Comparison of ENCODE assay signal across 8 cellular contexts in the genomic region with DNA sequence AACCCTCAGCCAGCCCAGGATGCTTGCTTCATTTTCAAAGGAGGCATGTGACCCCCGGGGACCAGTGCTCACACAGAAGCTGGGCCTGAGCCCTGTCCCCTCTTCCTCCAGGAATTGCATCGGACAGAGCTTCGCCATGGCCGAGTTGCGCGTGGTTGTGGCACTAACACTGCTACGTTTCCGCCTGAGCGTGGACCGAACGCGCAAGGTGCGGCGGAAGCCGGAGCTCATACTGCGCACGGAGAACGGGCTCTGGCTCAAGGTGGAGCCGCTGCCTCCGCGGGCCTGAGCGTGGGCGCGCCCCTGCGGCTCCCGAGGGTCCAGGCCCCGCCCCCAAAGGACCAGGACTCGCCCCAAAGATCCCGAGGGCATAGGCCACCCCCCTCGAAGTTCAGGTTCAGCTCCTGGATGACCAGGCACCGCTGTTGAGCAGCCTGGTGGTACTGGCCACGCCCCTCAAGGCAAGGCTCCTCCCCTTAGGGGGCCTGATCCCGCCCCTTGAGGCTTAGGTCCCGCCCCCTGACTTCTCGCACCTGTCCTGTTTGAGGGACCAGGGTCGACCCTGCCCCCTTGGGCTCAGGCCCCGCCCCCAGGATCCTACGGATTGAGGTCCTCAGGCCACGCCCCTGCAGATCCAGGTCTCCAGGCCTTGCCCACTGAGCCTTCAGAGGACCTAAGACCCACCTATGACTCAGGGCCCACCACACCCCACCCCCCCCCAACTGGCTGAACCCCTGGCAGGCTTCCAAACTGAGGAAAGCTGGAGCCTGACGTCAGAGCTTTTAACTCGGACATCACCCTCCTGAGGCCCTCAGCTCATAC. TPM values are rescaled to one million over a fixed set of nuclear protein-coding genes. Genes with fewer than 3 reads are reported as not detected.
DNase-seq lines count a peak whose midpoint lies in the region; ATAC-seq and TF ChIP-seq lines count a peak whose summit lies in the region.

No MANE protein-coding gene starts in this region.

- TF ChIP-seq CTCF in foreskin keratinocyte (conservative IDR thresholded peaks at IDR 0.05) = peak; percentile 0

- H3K4me1 ChIP-seq in BLaER1 treated with 17β-estradiol and CSF1 and Interleukin-3, amounts not matched to agents 10 nM and 100 nM = peaks cover 6 to 28% (median 20%) of the 10 kb centered on the region in 10 experiments; a peak in 19 of 20 replicates
- no peaks in the 10 kb centered on the region for H3K4me1 ChIP-seq in foreskin keratinocyte

- H3K9ac ChIP-seq in BLaER1 treated with 17β-estradiol and CSF1 and Interleukin-3, amounts not matched to agents 10 nM and 100 nM = peak overlapping the region in 7 of 11 experiments; percentile 21 to 43 (median 29); a peak in 7 of 22 replicates

- DNase-seq in LHCN-M2 (ENCODE audit: low read depth) (peak; percentile 9), foreskin keratinocyte (no peak), globus pallidus (ENCODE audit: low spot score) (no peak), posterior vena cava (ENCODE audit: low spot score) (no peak), SIG-M5 (lab: John Stamatoyannopoulos, UW) (no peak)
- DNase-seq in activated CD8-positive, alpha-beta memory T cell treated with anti-CD3 and anti-CD28 coated beads, Interleukin-2, amount 50 U/mL, for 1 hour (ENCODE audit: extremely low read depth) = peak; percentile 19
- DNase-seq in stimulated activated CD4-positive, alpha-beta T cell treated with anti-CD3 and anti-CD28 coated beads, Interleukin-15, amount 100 ng/mL, for 24 hours = peak; percentile 71

- no peaks in the 10 kb centered on the region for H3K9me3 ChIP-seq in BLaER1 treated with 17β-estradiol and CSF1 and Interleukin-3, amounts not matched to agents 10 nM and 100 nM (replicated peaks in 1 of 11)

- H3K4me2 ChIP-seq in BLaER1 treated with 17β-estradiol and CSF1 and Interleukin-3, amounts not matched to agents 10 nM and 100 nM = peak overlapping the region; percentile 48 to 85 (median 71)

- H3K4me3 ChIP-seq in BLaER1 treated with 17β-estradiol and CSF1 and Interleukin-3, amounts not matched to agents 10 nM and 100 nM = peak overlapping the region; percentile 36 to 57 (median 44); a peak in 18 of 20 replicates

- H4K20me1 ChIP-seq in BLaER1 treated with 17β-estradiol and CSF1 and Interleukin-3, amounts not matched to agents 10 nM and 100 nM = no peaks in the 10 kb centered on the region

- intact Hi-C loops in posterior vena cava (cut with DNase I) = loop anchor here in 1 of 2 donors (5.0 to 10.0 kb wide), 4 partner anchors 87 to 464 kb away; partner anchors contain the start of gene RASAL3

- no peaks in the 10 kb centered on the region for H3K36me3 ChIP-seq in BLaER1 treated with 17β-estradiol and CSF1 and Interleukin-3, amounts not matched to agents 10 nM and 100 nM

- H3K27ac ChIP-seq in BLaER1 treated with 17β-estradiol and CSF1 and Interleukin-3, amounts not matched to agents 10 nM and 100 nM = peak overlapping the region in 2 of 11 experiments; percentile 13 to 34; a peak in 2 of 22 replicates
- no peak overlapping the region for H3K27ac ChIP-seq in foreskin keratinocyte

- no peaks in the 10 kb centered on the region for H3K27me3 ChIP-seq in BLaER1 treated with 17β-estradiol and CSF1 and Interleukin-3, amounts not matched to agents 10 nM and 100 nM
- peaks cover 11% of the 10 kb centered on the region for H3K27me3 ChIP-seq in foreskin keratinocyte

- peak; percentile 50 for ATAC-seq in foreskin keratinocyte

RNA-seq across cellular contexts. Expression of gene CYP4F22, which starts 43.1 kb away (rescaled TPM):
- total RNA-seq in LHCN-M2 (2014; rRNA removed) (not detected in 2 replicates), foreskin keratinocyte (0.04 and 0.10 TPM in 2 replicates), posterior vena cava (not detected)
- polyA plus RNA-seq in LHCN-M2 (2012) = not detected
- 0.02 and 0.03 TPM in 2 replicates for polyA plus RNA-seq in foreskin keratinocyte

Comparison
In these comparisons a context has a peak if more than half of its experiments do, and no peak if none do; other contexts are left out.
1. DNase-seq: peak in LHCN-M2 (single experiment), activated CD8-positive, alpha-beta memory T cell treated with anti-CD3 and anti-CD28 coated beads, Interleukin-2, amount 50 U/mL, for 1 hour (single experiment) and stimulated activated CD4-positive, alpha-beta T cell treated with anti-CD3 and anti-CD28 coated beads, Interleukin-15, amount 100 ng/mL, for 24 hours (single experiment); none in foreskin keratinocyte (0 of 2), globus pallidus (single experiment), posterior vena cava (single experiment) and SIG-M5 (single experiment).